In genomic region chr2:24971550-24972314, GRCh38 we compare ENCODE assay signal across 8 cellular contexts. TPM values are rescaled to one million over a fixed set of nuclear protein-coding genes. Genes with fewer than 3 reads are reported as not detected.
DNase-seq lines count a peak whose midpoint lies in the region; ATAC-seq and TF ChIP-seq lines count a peak whose summit lies in the region.

Gene DNAJC27, minus strand, starts transcription at chr2:24971955. Its CDS starts 51 bp downstream, at chr2:24971904.

- ATAC-seq in stimulated activated naive CD8-positive, alpha-beta T cell treated with anti-CD3 and anti-CD28 coated beads, Interleukin-15, Interleukin-2, amounts not matched to agents 100 U/mL and 50 U/mL, for 24 hours = peak; percentile 96

- DNase-seq in H9 (peak; percentile 98), M059J (ENCODE audit: low read depth) (peak; percentile 95), fibroblast of the aortic adventitia (ENCODE audit: low read depth) (peak; percentile 97)
- DNase-seq in activated effector memory CD4-positive, alpha-beta T cell treated with anti-CD3 and anti-CD28 coated beads, Interleukin-2, amount 50 U/mL, for 16 hours = peak; percentile 99
- peak; percentile 98 for DNase-seq in stimulated activated naive CD8-positive, alpha-beta T cell treated with anti-CD3 and anti-CD28 coated beads, Interleukin-15, Interleukin-2, amounts not matched to agents 100 U/mL and 50 U/mL, for 24 hours

- TF ChIP-seq CTCF in H9 (conservative IDR thresholded peaks at IDR 0.05) = no peak
- TF ChIP-seq CTCF in fibroblast of the aortic adventitia (IDR thresholded peaks at IDR 0.05; ENCODE audit: insufficient read depth, low read length) = no peak
- TF ChIP-seq CTCF in nephron (IDR thresholded peaks at IDR 0.05; ENCODE audit: unreplicated experiment in 3 of 3) = no peak

- peak within 1 kb of the TSS; percentile 94 for H3K14ac ChIP-seq in H9 (ENCODE audit: insufficient read depth, low read length)

- no peaks in the 10 kb centered on the region for H4K20me1 ChIP-seq in H9 (ENCODE audit: control insufficient read depth, insufficient read depth, insufficient read length)

- no peak within 1 kb of the TSS for H2BK15ac ChIP-seq in H9 (ENCODE audit: low read depth, low read length)

- H3K36me3 Mint-ChIP-seq in H9 (ENCODE audit: insufficient read depth in 1 of 3, low read depth in 3 of 3) = peaks cover 0 to 4% (median 3%) of the 10 kb centered on the region in 3 experiments; a peak in 3 of 7 replicates
- H3K36me3 Mint-ChIP-seq in nephron (ENCODE audit: low read depth) = peaks cover 5% of the 10 kb centered on the region

- H3K56ac ChIP-seq in H9 (ENCODE audit: insufficient read length, low read depth, low read length) = no peak within 1 kb of the TSS

- H3K27me3 ChIP-seq in H9 (ENCODE audit: insufficient read depth, low read length) = no peaks in the 10 kb centered on the region

- H2BK20ac ChIP-seq in H9 (ENCODE audit: low read depth, low read length, poor library complexity, severe bottlenecking) = no peak within 1 kb of the TSS

- peaks cover 14% of the 10 kb centered on the region for H3K23me2 ChIP-seq in H9 (ENCODE audit: insufficient read length, low read depth, low read length, poor library complexity, severe bottlenecking)

- no peaks in the 10 kb centered on the region for H3K9me3 ChIP-seq in ES-I3 (ENCODE audit: control insufficient read depth, insufficient read depth, low read length)
- no peaks in the 10 kb centered on the region for H3K9me3 ChIP-seq in H9 (ENCODE audit: control insufficient read depth, low read depth, low read length)

- H2AK5ac ChIP-seq in H9 (ENCODE audit: insufficient read length, low read length) = no peak within 1 kb of the TSS

- peak within 1 kb of the TSS; percentile 99 to 100 (median 99) for H3K27ac Mint-ChIP-seq in H9
- H3K27ac Mint-ChIP-seq in nephron = peak within 1 kb of the TSS; percentile 100

- peak within 1 kb of the TSS; percentile 95 for H3K9ac ChIP-seq in ES-I3 (ENCODE audit: low read depth, low read length)
- peak within 1 kb of the TSS; percentile 87 for H3K9ac ChIP-seq in H9 (ENCODE audit: extremely low read depth, insufficient read length, low read length)

- H3K18ac ChIP-seq in H9 (ENCODE audit: insufficient read length, low read depth, low read length) = peak within 1 kb of the TSS; percentile 98

- H3K9me3 Mint-ChIP-seq in H9 (peaks cover 0 to 3% of the 10 kb centered on the region in 2 experiments; a peak in 2 of 5 replicates), nephron (no peaks in the 10 kb centered on the region)

- H3K4me3 ChIP-seq in fibroblast of the aortic adventitia (ENCODE audit: low read depth, low read length) = peak within 1 kb of the TSS; percentile 86

- no peaks in the 10 kb centered on the region for H3K79me1 ChIP-seq in H9 (ENCODE audit: insufficient read depth, low read depth, low read length, poor library complexity, severe bottlenecking)

- peak within 1 kb of the TSS; percentile 2 for H2AFZ ChIP-seq in H9 (ENCODE audit: low read length)

- no peak within 1 kb of the TSS for H4K91ac ChIP-seq in H9 (ENCODE audit: insufficient read length, low read depth, low read length)

- H2BK12ac ChIP-seq in H9 (ENCODE audit: insufficient read length, low read depth, low read length) = no peak within 1 kb of the TSS

- H3K79me2 ChIP-seq in H9 (ENCODE audit: insufficient read depth, low read length) = 0 out of 2 replicates have a peak, but pooled peaks cover 2% of the 10 kb centered on the region

- no peaks in the 10 kb centered on the region for H3K36me3 ChIP-seq in ES-I3 (ENCODE audit: insufficient read depth, low read length)

- H3K27me3 Mint-ChIP-seq in H9 (ENCODE audit: low read depth) = no peaks in the 10 kb centered on the region
- H3K27me3 Mint-ChIP-seq in nephron (ENCODE audit: low read depth) = peaks cover 4% of the 10 kb centered on the region

- H4K5ac ChIP-seq in H9 (ENCODE audit: insufficient read length, low read depth, low read length) = no peak within 1 kb of the TSS

- no peak within 1 kb of the TSS for H3T11ph ChIP-seq in H9 (ENCODE audit: low read length)

- peak within 1 kb of the TSS; percentile 48 for H3K27ac ChIP-seq in H9 (ENCODE audit: insufficient read length, low read depth, low read length)

- peak within 1 kb of the TSS; percentile 89 for H3K4me2 ChIP-seq in H9 (ENCODE audit: insufficient read depth, insufficient read length, low read length)

- H3K4me1 ChIP-seq in ES-I3 (ENCODE audit: insufficient read depth, low read length) (no peaks in the 10 kb centered on the region; the same call in 1 of the 2 replicates), H9 (ENCODE audit: insufficient read depth, low read length) (no peaks in the 10 kb centered on the region)

- H2BK5ac ChIP-seq in H9 (ENCODE audit: insufficient read length, low read length) = no peak within 1 kb of the TSS

- no peak within 1 kb of the TSS; the same call in 1 of the 2 replicates for H3K4ac ChIP-seq in H9 (ENCODE audit: low read depth, low read length)

- H2BK120ac ChIP-seq in H9 (ENCODE audit: low read depth, low read length, poor library complexity, severe bottlenecking) = no peak within 1 kb of the TSS

- no peak within 1 kb of the TSS for H4K8ac ChIP-seq in H9 (replicated peaks; ENCODE audit: insufficient read length, low read depth, low read length)

- no CpG with 5 or more reads among the region's 72 CpGs for WGBS in H9 (ENCODE audit: extremely low coverage, insufficient read length, low lambda C conversion rate)

- H3K4me3 Mint-ChIP-seq in H9 (peak within 1 kb of the TSS; percentile 96 to 98), nephron (peak within 1 kb of the TSS; percentile 99 to 100 (median 99))

- peak; percentile 84 for TF ChIP-seq POLR2A in Raji (IDR thresholded peaks at IDR 0.05; ENCODE audit: insufficient read depth, low read depth, low read length)

- no peak within 1 kb of the TSS for H3K23ac ChIP-seq in H9 (ENCODE audit: insufficient read length, low read depth, low read length)

- H3K4me1 Mint-ChIP-seq in H9 (peaks cover 10 to 11% of the 10 kb centered on the region in 2 experiments; a peak in 3 of 4 replicates), nephron (peaks cover 10% of the 10 kb centered on the region)

RNA-seq across cellular contexts. Expression of gene DNAJC27, which starts in this region (rescaled TPM):
- total RNA-seq in H9 (2021) (4.6 and 5.1 TPM in 2 replicates), fibroblast of the aortic adventitia (ENCODE audit: low replicate concordance) (3.8 and 5.6 TPM in 2 replicates)
- 1.5 and 2.9 TPM in 2 replicates for total RNA-seq in M059J (2014; rRNA removed; shearing (Covaris generic))

Comparison
In these comparisons a context has a peak if more than half of its experiments do, and no peak if none do; other contexts are left out.
1. Peak in every context shown above with its lines: DNase-seq, ATAC-seq, H3K4me3 ChIP-seq and H3K27ac ChIP-seq.